In the genomic region with DNA sequence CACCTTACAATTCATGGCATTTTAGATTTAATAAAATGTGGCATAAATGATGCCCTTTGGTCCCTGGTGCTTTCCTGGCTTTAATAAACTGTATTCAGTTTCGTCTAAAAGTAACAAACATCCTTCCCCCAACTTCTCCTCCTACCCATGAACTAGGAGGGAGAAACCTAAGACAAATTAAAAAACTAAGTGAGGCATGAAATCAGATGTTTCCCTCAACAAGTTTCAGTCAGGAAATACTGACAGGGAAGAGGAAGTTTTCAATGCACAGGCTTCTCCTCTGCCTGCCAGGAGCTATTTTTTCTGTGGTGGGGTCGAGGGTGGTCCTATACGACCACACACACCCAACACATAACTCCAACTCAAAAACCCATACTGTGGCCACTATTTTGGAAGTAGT, we compare ENCODE assay signal across 22 cellular contexts. TPM values are rescaled to one million over a fixed set of nuclear protein-coding genes. Genes with fewer than 3 reads are reported as not detected.
A peak's percentile ranks its signal among the peaks of the same experiment; 100 is the strongest.
DNase-seq lines count a peak whose midpoint lies in the region; ATAC-seq lines count a peak whose summit lies in the region.
"Had no signal": no experiment of that assay in that cellular context is flagged by ENCODE, and none has a peak within 500 bp of the region (broad histone marks: within the 10 kb centered on the region; RNA-seq: fewer than 3 reads in every experiment).

No MANE protein-coding gene starts in this region.

- H3K4me3 ChIP-seq in MG63, result no peak overlapping the region
- H3K4me3 ChIP-seq: esophagus muscularis mucosa, left ventricle myocardium inferior, right lobe of liver, upper lobe of left lung had no signal

- H3K36me3 Mint-ChIP-seq in activated naive CD4-positive, alpha-beta T cell treated with anti-CD3 and anti-CD28 coated beads, Interleukin-2, amount 10 ng/mL, durations not matched to agents 7 days and 5 days, result peaks cover 36% of the 10 kb centered on the region
- H3K36me3 Mint-ChIP-seq in activated naive CD8-positive, alpha-beta T cell treated with anti-CD3 and anti-CD28 coated beads for 36 hours, result peaks cover 49% of the 10 kb centered on the region
- H3K36me3 Mint-ChIP-seq in stimulated activated memory B cell treated with anti-CD40 and anti-IgM and Interleukin-4, amounts not matched to agents 10 μg/mL and 1 μg/mL and 100 μg/mL, for 72 hours, result peaks cover 36% of the 10 kb centered on the region
- H3K36me3 Mint-ChIP-seq in immature natural killer cell, result peaks cover 5 to 13% (median 5%) of the 10 kb centered on the region in 3 donors

- CTCF ChIA-PET in activated naive CD4-positive, alpha-beta T cell treated with anti-CD3 and anti-CD28 coated beads, Interleukin-2, amount 10 ng/mL, durations not matched to agents 7 days and 5 days (lab: Charles Lee), result no interaction called here

- peak overlapping the region; percentile 8 for H3K27ac Mint-ChIP-seq in activated naive CD4-positive, alpha-beta T cell treated with anti-CD3 and anti-CD28 coated beads, Interleukin-2, amount 10 ng/mL, durations not matched to agents 7 days and 5 days
- peak overlapping the region; percentile 69 for H3K27ac Mint-ChIP-seq in activated naive CD8-positive, alpha-beta T cell treated with anti-CD3 and anti-CD28 coated beads for 36 hours
- peak overlapping the region; percentile 70 for H3K27ac Mint-ChIP-seq in stimulated activated memory B cell treated with anti-CD40 and anti-IgM and Interleukin-4, amounts not matched to agents 10 μg/mL and 1 μg/mL and 100 μg/mL, for 72 hours
- H3K27ac Mint-ChIP-seq in immature natural killer cell, result no peak overlapping the region
- H3K27ac Mint-ChIP-seq: activated T-helper 2 cell treated with anti-CD3 and anti-CD28 coated beads, Interferon-gamma antibody, Interleukin-2, Interleukin-4, amounts not matched to agents 10 μg/mL and 5 μg/mL and 100 μg/mL, durations not matched to agents 14 hours and 24 hours and 36 hours; HFFc6 had no signal

- H3K9me3 ChIP-seq in MG63, result no peaks in the 10 kb centered on the region
- H3K9me3 ChIP-seq: esophagus muscularis mucosa, left ventricle myocardium inferior, right lobe of liver, upper lobe of left lung had no signal

- no peak for DNase-seq in activated naive CD4-positive, alpha-beta T cell treated with anti-CD3 and anti-CD28 coated beads, Interleukin-2, amount 10 ng/mL, durations not matched to agents 7 days and 5 days
- DNase-seq in activated naive CD4-positive, alpha-beta T cell treated with anti-CD3 and anti-CD28 coated beads, Interleukin-2, amount 50 U/mL, for 16 hours, result no peak
- DNase-seq in NAMALWA (ENCODE audit: low spot score), result peak; percentile 47
- no peak for DNase-seq in activated naive CD8-positive, alpha-beta T cell treated with anti-CD3 and anti-CD28 coated beads for 36 hours
- DNase-seq in MG63, result no peak
- no peak for DNase-seq in immature natural killer cell
- DNase-seq: amygdala; caudate nucleus; COR-L47; left ventricle myocardium inferior; NCI-H146; NCI-H82; right lobe of liver; RPMI8226; stimulated activated naive CD4-positive, alpha-beta T cell; upper lobe of left lung; WERI-Rb-1 had no signal

- H3K27me3 ChIP-seq in MG63, result no peaks in the 10 kb centered on the region
- H3K27me3 ChIP-seq: esophagus muscularis mucosa, right lobe of liver, upper lobe of left lung had no signal

- no peaks in the 10 kb centered on the region for H3K27me3 Mint-ChIP-seq in activated naive CD4-positive, alpha-beta T cell treated with anti-CD3 and anti-CD28 coated beads, Interleukin-2, amount 10 ng/mL, durations not matched to agents 7 days and 5 days
- H3K27me3 Mint-ChIP-seq in activated naive CD8-positive, alpha-beta T cell treated with anti-CD3 and anti-CD28 coated beads for 36 hours, result no peaks in the 10 kb centered on the region
- no peaks in the 10 kb centered on the region for H3K27me3 Mint-ChIP-seq in stimulated activated memory B cell treated with anti-CD40 and anti-IgM and Interleukin-4, amounts not matched to agents 10 μg/mL and 1 μg/mL and 100 μg/mL, for 72 hours
- no peaks in the 10 kb centered on the region for H3K27me3 Mint-ChIP-seq in immature natural killer cell (ENCODE audit: low read depth in 3 of 3)

- peaks cover 30% of the 10 kb centered on the region for H3K36me3 ChIP-seq in MG63

- ATAC-seq in stimulated activated memory B cell treated with anti-CD40 and anti-IgM and Interleukin-4, amounts not matched to agents 10 μg/mL and 1 μg/mL and 100 μg/mL, for 72 hours, result no peak
- ATAC-seq in HG02973 (IDR thresholded peaks at IDR 0.05; ENCODE audit: unreplicated experiment), result no peak

- H3K4me1 Mint-ChIP-seq in activated naive CD4-positive, alpha-beta T cell treated with anti-CD3 and anti-CD28 coated beads, Interleukin-2, amount 10 ng/mL, durations not matched to agents 7 days and 5 days, result peaks cover 47% of the 10 kb centered on the region
- peaks cover 67% of the 10 kb centered on the region for H3K4me1 Mint-ChIP-seq in activated naive CD8-positive, alpha-beta T cell treated with anti-CD3 and anti-CD28 coated beads for 36 hours
- peaks cover 50% of the 10 kb centered on the region for H3K4me1 Mint-ChIP-seq in stimulated activated memory B cell treated with anti-CD40 and anti-IgM and Interleukin-4, amounts not matched to agents 10 μg/mL and 1 μg/mL and 100 μg/mL, for 72 hours
- H3K4me1 Mint-ChIP-seq in immature natural killer cell, result peaks cover 23 to 70% of the 10 kb centered on the region in 2 donors

- H3K4me3 Mint-ChIP-seq in activated naive CD4-positive, alpha-beta T cell treated with anti-CD3 and anti-CD28 coated beads, Interleukin-2, amount 10 ng/mL, durations not matched to agents 7 days and 5 days, result no peak overlapping the region
- H3K4me3 Mint-ChIP-seq in activated naive CD8-positive, alpha-beta T cell treated with anti-CD3 and anti-CD28 coated beads for 36 hours, result peak overlapping the region; percentile 6
- no peak overlapping the region for H3K4me3 Mint-ChIP-seq in stimulated activated memory B cell treated with anti-CD40 and anti-IgM and Interleukin-4, amounts not matched to agents 10 μg/mL and 1 μg/mL and 100 μg/mL, for 72 hours
- H3K4me3 Mint-ChIP-seq in immature natural killer cell, result no peak overlapping the region
- H3K4me3 Mint-ChIP-seq: HFFc6 had no signal

- no peaks in the 10 kb centered on the region for H3K9me3 Mint-ChIP-seq in activated naive CD4-positive, alpha-beta T cell treated with anti-CD3 and anti-CD28 coated beads, Interleukin-2, amount 10 ng/mL, durations not matched to agents 7 days and 5 days
- H3K9me3 Mint-ChIP-seq in activated naive CD8-positive, alpha-beta T cell treated with anti-CD3 and anti-CD28 coated beads for 36 hours, result no peaks in the 10 kb centered on the region
- no peaks in the 10 kb centered on the region for H3K9me3 Mint-ChIP-seq in stimulated activated memory B cell treated with anti-CD40 and anti-IgM and Interleukin-4, amounts not matched to agents 10 μg/mL and 1 μg/mL and 100 μg/mL, for 72 hours
- no peaks in the 10 kb centered on the region for H3K9me3 Mint-ChIP-seq in immature natural killer cell
- H3K9me3 Mint-ChIP-seq: activated T-helper 2 cell treated with anti-CD3 and anti-CD28 coated beads, Interferon-gamma antibody, Interleukin-2, Interleukin-4, amounts not matched to agents 10 μg/mL and 5 μg/mL and 100 μg/mL, durations not matched to agents 14 hours and 24 hours and 36 hours; HFFc6 had no signal

RNA-seq across cellular contexts. Expression of a gene that starts 10.0 kb away (rescaled TPM):
- total RNA-seq in activated naive CD8-positive, alpha-beta T cell treated with anti-CD3 and anti-CD28 coated beads for 36 hours, result 100 to 1,000 TPM; 147 to 151 TPM
- 78.6 and 86.9 TPM in 2 replicates for total RNA-seq in MG63 (2014; rRNA removed; shearing (Covaris generic); ENCODE audit: low replicate concordance)
- polyA plus RNA-seq in immature natural killer cell, result 10 to 100 TPM; 29.0 to 38.7 (median 32.4) TPM

Comparison
In these comparisons a context has a peak if more than half of its experiments do, and no peak if none do; other contexts are left out.
1. H3K27ac Mint-ChIP-seq: peak in activated naive CD4-positive, alpha-beta T cell treated with anti-CD3 and anti-CD28 coated beads, Interleukin-2, amount 10 ng/mL, durations not matched to agents 7 days and 5 days (single experiment), activated naive CD8-positive, alpha-beta T cell treated with anti-CD3 and anti-CD28 coated beads for 36 hours (single experiment) and stimulated activated memory B cell treated with anti-CD40 and anti-IgM and Interleukin-4, amounts not matched to agents 10 μg/mL and 1 μg/mL and 100 μg/mL, for 72 hours (single experiment); none in immature natural killer cell (0 of 6).